In the genomic region with DNA sequence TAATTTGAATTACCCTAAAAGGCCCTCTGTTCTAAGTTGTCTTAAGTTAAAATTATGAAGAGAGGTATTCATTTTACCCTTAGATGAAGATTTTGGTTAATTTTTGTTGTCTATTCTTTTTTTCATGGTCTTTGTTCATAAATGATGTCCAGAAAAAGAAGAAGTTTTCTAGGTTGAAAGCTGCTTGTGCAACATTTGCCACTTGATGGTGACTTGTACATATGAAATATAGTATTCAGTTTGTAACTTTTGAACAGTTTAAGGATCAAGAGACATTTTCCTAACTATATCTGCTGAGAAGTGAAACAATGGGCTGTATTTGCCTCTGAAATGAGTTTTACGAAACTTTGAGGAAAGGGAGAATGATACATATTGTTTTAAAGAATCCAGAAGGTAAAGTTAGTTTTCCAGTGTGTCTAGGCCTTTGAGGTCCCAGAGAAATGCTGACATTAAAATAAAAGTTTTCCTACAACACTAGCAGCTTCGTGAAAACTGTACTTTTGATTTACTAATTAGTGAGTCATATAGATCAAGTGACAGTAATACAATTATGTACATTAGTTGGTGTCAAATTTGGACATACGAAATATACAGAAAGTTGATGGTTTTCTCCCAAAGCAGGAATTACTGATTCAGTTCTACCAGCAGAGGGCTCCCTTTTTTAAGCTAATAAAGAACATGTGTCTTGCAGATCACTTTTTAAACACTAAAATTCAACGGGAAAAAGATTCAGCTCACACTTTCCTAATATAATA, we compare ENCODE assay signal across 8 cellular contexts.
A peak's percentile ranks its signal among the peaks of the same experiment; 100 is the strongest.
DNase-seq lines count a peak whose midpoint lies in the region; ATAC-seq and TF ChIP-seq lines count a peak whose summit lies in the region.

No MANE protein-coding gene starts in this region.

- peaks cover 67% of the 10 kb centered on the region for H3K4me1 Mint-ChIP-seq in activated CD4-positive, alpha-beta T cell treated with anti-CD3 and anti-CD28 coated beads, Interleukin-2, amount 10 ng/mL, durations not matched to agents 24 days and 14 days

- H3K36me3 ChIP-seq in gastrocnemius medialis: peaks cover 0 to 25% of the 10 kb centered on the region in 2 donors

- ATAC-seq in gastrocnemius medialis: no peak
- ATAC-seq in HG03097 (IDR thresholded peaks at IDR 0.05; ENCODE audit: low FRiP score, unreplicated experiment): no peak

- peak overlapping the region; percentile 75 for H3K4me3 Mint-ChIP-seq in activated CD4-positive, alpha-beta T cell treated with anti-CD3 and anti-CD28 coated beads, Interleukin-2, amount 10 ng/mL, durations not matched to agents 24 days and 14 days

- H3K27me3 ChIP-seq in gastrocnemius medialis: no peaks in the 10 kb centered on the region

- DNase-seq in activated CD4-positive, alpha-beta T cell treated with anti-CD3 and anti-CD28 coated beads, Interleukin-2, amount 10 ng/mL, durations not matched to agents 24 days and 14 days: peak; percentile 78
- no peak for DNase-seq in activated CD4-positive, alpha-beta T cell treated with anti-CD3 and anti-CD28 coated beads for 1 hour
- DNase-seq in LoVo (ENCODE audit: low spot score) (peak; percentile 67), fibroblast of villous mesenchyme (ENCODE audit: low read depth) (peak; percentile 77), gastrocnemius medialis (no peak), T-helper 9 cell (no peak)

- TF ChIP-seq POLR2A in gastrocnemius medialis (IDR thresholded peaks at IDR 0.05): no peak

- no peaks in the 10 kb centered on the region for H3K9me3 Mint-ChIP-seq in activated CD4-positive, alpha-beta T cell treated with anti-CD3 and anti-CD28 coated beads, Interleukin-2, amount 10 ng/mL, durations not matched to agents 24 days and 14 days

- no peaks in the 10 kb centered on the region for H3K27me3 Mint-ChIP-seq in activated CD4-positive, alpha-beta T cell treated with anti-CD3 and anti-CD28 coated beads, Interleukin-2, amount 10 ng/mL, durations not matched to agents 24 days and 14 days

- H3K36me3 Mint-ChIP-seq in activated CD4-positive, alpha-beta T cell treated with anti-CD3 and anti-CD28 coated beads, Interleukin-2, amount 10 ng/mL, durations not matched to agents 24 days and 14 days (ENCODE audit: low read depth): peaks cover 34% of the 10 kb centered on the region

- peak overlapping the region; percentile 51 for H3K27ac Mint-ChIP-seq in activated CD4-positive, alpha-beta T cell treated with anti-CD3 and anti-CD28 coated beads, Interleukin-2, amount 10 ng/mL, durations not matched to agents 24 days and 14 days

- H3K27ac ChIP-seq in VCaP (peak overlapping the region; percentile 97; the same call in 1 of the 2 replicates), gastrocnemius medialis (peak overlapping the region; percentile 88 to 91 (median 90))

- intact Hi-C loops in activated CD4-positive, alpha-beta T cell treated with anti-CD3 and anti-CD28 coated beads, Interleukin-2, amount 10 ng/mL, durations not matched to agents 24 days and 14 days (cut with micrococcal nuclease): loop anchor here (1.0 to 10.0 kb wide), 8 partner anchors 17 to 721 kb away; no protein-coding TSS in a partner anchor
- intact Hi-C loops in gastrocnemius medialis (cut with DNase I; ENCODE audit: low total_unique reads): loop anchor here (1.0 to 5.0 kb wide), 3 partner anchors 174 to 676 kb away; no protein-coding TSS in a partner anchor

- H3K9me3 ChIP-seq in gastrocnemius medialis: no peaks in the 10 kb centered on the region

- no peak overlapping the region for H3K4me3 ChIP-seq in fibroblast of villous mesenchyme (ENCODE audit: low read depth, low read length)
- H3K4me3 ChIP-seq in gastrocnemius medialis: no peak overlapping the region

- peak; percentile 87 for TF ChIP-seq CTCF in VCaP (conservative IDR thresholded peaks at IDR 0.05)
- peak; percentile 70 for TF ChIP-seq CTCF in fibroblast of villous mesenchyme (IDR thresholded peaks at IDR 0.05; ENCODE audit: insufficient read depth, low read depth, low read length)
- peak; percentile 66 to 81 (median 74) for TF ChIP-seq CTCF in gastrocnemius medialis (IDR thresholded peaks at IDR 0.05 in 4 of 5, conservative IDR thresholded peaks at IDR 0.05 in 1 of 5)

- H3K4me1 ChIP-seq in gastrocnemius medialis: peaks cover 49% of the 10 kb centered on the region in 2 donors

- in situ Hi-C loops in gastrocnemius medialis (cut with MboI; ENCODE audit: low sequenced_read_pairs in 4 of 4): loop anchor here (5.0 to 25.0 kb wide), 7 partner anchors 171 to 679 kb away; no protein-coding TSS in a partner anchor

Comparison
In these comparisons a context has a peak if more than half of its experiments do, and no peak if none do; other contexts are left out.
1. DNase-seq: peak in activated CD4-positive, alpha-beta T cell treated with anti-CD3 and anti-CD28 coated beads, Interleukin-2, amount 10 ng/mL, durations not matched to agents 24 days and 14 days (single experiment), LoVo (single experiment) and fibroblast of villous mesenchyme (single experiment); none in activated CD4-positive, alpha-beta T cell treated with anti-CD3 and anti-CD28 coated beads for 1 hour (single experiment), gastrocnemius medialis (0 of 2) and T-helper 9 cell (single experiment).
2. Peak in every context shown above with its lines, with median percentiles within 50 percentile points of each other: CTCF ChIP-seq.